ENCODE assay signal across 8 cellular contexts in genomic region chr15:101187820-101188516, GRCh38.
DNase-seq lines count a peak whose midpoint lies in the region; ATAC-seq and TF ChIP-seq lines count a peak whose summit lies in the region.

No MANE protein-coding gene starts in this region.

- no peak for TF ChIP-seq CTCF in colonic mucosa (IDR thresholded peaks at IDR 0.05)
- TF ChIP-seq CTCF in natural killer cell (IDR thresholded peaks at IDR 0.05) = no peak
- no peak for TF ChIP-seq CTCF in neural progenitor cell (IDR thresholded peaks at IDR 0.05)
- TF ChIP-seq CTCF in RWPE1 (conservative IDR thresholded peaks at IDR 0.05; ENCODE audit: low read depth) = no peak

- no peaks in the 10 kb centered on the region for H3K27me3 Mint-ChIP-seq in natural killer cell (ENCODE audit: low read depth in 2 of 2)
- H3K27me3 Mint-ChIP-seq in neural progenitor cell (ENCODE audit: insufficient read depth, low read depth) = no peaks in the 10 kb centered on the region

- CTCF ChIA-PET in RWPE1 (lab: Yijun Ruan, JAX) = interaction anchor here (0.6 kb wide), 2 partner anchors 28 to 39 kb away, joined by 3 to 5 read pairs; no protein-coding TSS in a partner anchor

- peak overlapping the region; percentile 36 to 39 for H3K9ac ChIP-seq in colonic mucosa (ENCODE audit: low read depth in 2 of 2, low read length in 2 of 2)
- H3K9ac ChIP-seq in neural progenitor cell = no peak overlapping the region

- no peak overlapping the region for H2AFZ ChIP-seq in neural progenitor cell (replicated peaks)

- H3K4me3 Mint-ChIP-seq in natural killer cell (peak overlapping the region; percentile 21), neural progenitor cell (no peak overlapping the region)

- peaks cover 96% of the 10 kb centered on the region for H3K79me2 ChIP-seq in neural progenitor cell (ENCODE audit: low read depth)

- intact Hi-C loops in colonic mucosa (cut with DNase I) (no loop called here), natural killer cell (cut with micrococcal nuclease) (no loop called here)

- no peaks in the 10 kb centered on the region for H3K27me3 ChIP-seq in colonic mucosa
- no peaks in the 10 kb centered on the region for H3K27me3 ChIP-seq in neural progenitor cell

- POLR2A ChIA-PET in RWPE1 (lab: Yijun Ruan, JAX; ENCODE audit: low non-redundant PET) = interaction anchor here (0.6 kb wide), 1 partner anchor 286 kb away, joined by 4 read pairs; no protein-coding TSS in a partner anchor

- no peaks in the 10 kb centered on the region for H3F3A ChIP-seq in neural progenitor cell (ENCODE audit: low read depth)

- H3K9me3 ChIP-seq in colonic mucosa (no peaks in the 10 kb centered on the region), neural progenitor cell (ENCODE audit: low read depth) (no peaks in the 10 kb centered on the region)

- ATAC-seq in GM18868 (IDR thresholded peaks at IDR 0.05; ENCODE audit: unreplicated experiment) (peak; percentile 62), HG03354 (IDR thresholded peaks at IDR 0.05; ENCODE audit: poor library complexity, severe bottlenecking, unreplicated experiment) (peak; percentile 35), natural killer cell (no peak)

- H3K4me1 ChIP-seq in colonic mucosa (no peaks in the 10 kb centered on the region), neural progenitor cell (peaks cover 17% of the 10 kb centered on the region)

- H3K9me3 Mint-ChIP-seq in natural killer cell (peaks cover 0 to 3% of the 10 kb centered on the region in 2 donors), neural progenitor cell (peaks cover 3% of the 10 kb centered on the region)

- H3K36me3 ChIP-seq in colonic mucosa (no peaks in the 10 kb centered on the region), neural progenitor cell (no peaks in the 10 kb centered on the region)

- H3K36me3 Mint-ChIP-seq in natural killer cell (no peaks in the 10 kb centered on the region), neural progenitor cell (peaks cover 22% of the 10 kb centered on the region)

- H3K4me3 ChIP-seq in colonic mucosa (no peak overlapping the region), neural progenitor cell (no peak overlapping the region)

- H3K27ac Mint-ChIP-seq in natural killer cell (peak overlapping the region in 1 of 2 donors; percentile 43), neural progenitor cell (no peak overlapping the region)

- peaks cover 56% of the 10 kb centered on the region for H4K20me1 ChIP-seq in neural progenitor cell (ENCODE audit: low read depth)

- no peak for DNase-seq in colonic mucosa
- DNase-seq in natural killer cell = no peak
- no peak for DNase-seq in NCI-H1417 (lab: John Stamatoyannopoulos, UW)
- DNase-seq in cerebellar cortex (ENCODE audit: low spot score) = no peak
- DNase-seq in neural progenitor cell (ENCODE audit: low spot score) = no peak
- DNase-seq in RWPE1 (ENCODE audit: low spot score) = no peak

- no peak overlapping the region for H3K4me2 ChIP-seq in neural progenitor cell

- H3K27ac ChIP-seq in colonic mucosa (peak overlapping the region; percentile 33), neural progenitor cell (no peak overlapping the region), RWPE1 (no peak overlapping the region)

- peaks cover 61 to 70% of the 10 kb centered on the region in 2 donors for H3K4me1 Mint-ChIP-seq in natural killer cell
- H3K4me1 Mint-ChIP-seq in neural progenitor cell = peaks cover 40% of the 10 kb centered on the region

Comparison
In these comparisons a context has a peak if more than half of its experiments do, and no peak if none do; other contexts are left out.
1. ATAC-seq: peak in GM18868 (single experiment) and HG03354 (single experiment); none in natural killer cell (0 of 3).